ENCODE assay signal across 8 cellular contexts in genomic region chr19:12720851-12721655, GRCh38. TPM values are rescaled to one million over a fixed set of nuclear protein-coding genes. Genes with fewer than 3 reads are reported as not detected.
A peak's percentile ranks its signal among the peaks of the same experiment; 100 is the strongest.
DNase-seq lines count a peak whose midpoint lies in the region; ATAC-seq and TF ChIP-seq lines count a peak whose summit lies in the region.

No MANE protein-coding gene starts in this region.

- peaks cover 0 to 36% of the 10 kb centered on the region in 2 experiments; a peak in 3 of 4 replicates for H3K4me1 ChIP-seq in HCT116 (ENCODE audit: control insufficient read depth in 1 of 2, insufficient read depth in 2 of 2, low read length in 2 of 2)

- ATAC-seq in HCT116, result no peak
- ATAC-seq in HG03460 (IDR thresholded peaks at IDR 0.05; ENCODE audit: unreplicated experiment), result no peak
- no peak for ATAC-seq in GM18867 (IDR thresholded peaks at IDR 0.05; ENCODE audit: unreplicated experiment)
- no peak for ATAC-seq in GM18517 (IDR thresholded peaks at IDR 0.05; ENCODE audit: unreplicated experiment)

- H3K9ac ChIP-seq in HCT116 (ENCODE audit: low read length), result peak overlapping the region; percentile 93

- H3K27me3 ChIP-seq in HCT116 (ENCODE audit: insufficient read depth, low read length), result no peaks in the 10 kb centered on the region

- intact Hi-C loops in HCT116 (cut with micrococcal nuclease), result no loop called here

- peaks cover 75% of the 10 kb centered on the region for H3K79me2 ChIP-seq in HCT116 (ENCODE audit: insufficient read depth, low read length)

- peak overlapping the region; percentile 78 for H3K4me2 ChIP-seq in HCT116 (ENCODE audit: low read length)

- no peaks in the 10 kb centered on the region for H3K9me3 Mint-ChIP-seq in activated CD4-positive, alpha-beta T cell treated with anti-CD3 and anti-CD28 coated beads, Interleukin-2, amount 10 ng/mL, durations not matched to agents 7 days and 5 days
- H3K9me3 Mint-ChIP-seq in osteocyte (ENCODE audit: unreplicated experiment), result no peaks in the 10 kb centered on the region

- RAD21 ChIA-PET in HCT116 (lab: Charles Lee; ENCODE audit: low non-redundant PET in 1 of 2, low total read pairs in 2 of 2, uncharacterized antibody in 2 of 2, unreplicated experiment in 2 of 2), result no interaction called here

- no peaks in the 10 kb centered on the region for H3K27me3 Mint-ChIP-seq in activated CD4-positive, alpha-beta T cell treated with anti-CD3 and anti-CD28 coated beads, Interleukin-2, amount 10 ng/mL, durations not matched to agents 7 days and 5 days
- no peaks in the 10 kb centered on the region for H3K27me3 Mint-ChIP-seq in osteocyte (ENCODE audit: unreplicated experiment)

- TF ChIP-seq CTCF in HCT116 (IDR thresholded peaks at IDR 0.05 in 2 of 3, conservative IDR thresholded peaks at IDR 0.05 in 1 of 3; ENCODE audit: borderline replicate concordance in 1 of 3, insufficient read depth in 1 of 3, low read depth in 2 of 3, low read length in 2 of 3) (no peak), fibroblast of the aortic adventitia (IDR thresholded peaks at IDR 0.05; ENCODE audit: insufficient read depth, low read length) (no peak), osteocyte (IDR thresholded peaks at IDR 0.05) (no peak)

- no peaks in the 10 kb centered on the region for H3K9me2 ChIP-seq in HCT116 (ENCODE audit: insufficient read depth)

- peak overlapping the region; percentile 95 for H3K4me3 Mint-ChIP-seq in activated CD4-positive, alpha-beta T cell treated with anti-CD3 and anti-CD28 coated beads, Interleukin-2, amount 10 ng/mL, durations not matched to agents 7 days and 5 days
- peak overlapping the region; percentile 94 for H3K4me3 Mint-ChIP-seq in osteocyte (ENCODE audit: unreplicated experiment)

- CTCF ChIA-PET in HCT116 (lab: Charles Lee), result interaction anchor here (0.6 to 1.3 kb wide), 5 partner anchors 12 to 324 kb away, joined by 3 read pairs; no protein-coding TSS in a partner anchor
- CTCF ChIA-PET in activated CD4-positive, alpha-beta T cell treated with anti-CD3 and anti-CD28 coated beads, Interleukin-2, amount 10 ng/mL, durations not matched to agents 7 days and 5 days (lab: Charles Lee), result interaction anchor here (0.5 to 2.1 kb wide), 3 partner anchors 10 to 170 kb away, joined by 3 to 6 read pairs (median 3); partner anchors contain the start of gene GCDH

- peak overlapping the region; percentile 95 for H3K27ac Mint-ChIP-seq in activated CD4-positive, alpha-beta T cell treated with anti-CD3 and anti-CD28 coated beads, Interleukin-2, amount 10 ng/mL, durations not matched to agents 7 days and 5 days
- H3K27ac Mint-ChIP-seq in osteocyte (ENCODE audit: unreplicated experiment), result peak overlapping the region; percentile 98

- H3K36me3 Mint-ChIP-seq in activated CD4-positive, alpha-beta T cell treated with anti-CD3 and anti-CD28 coated beads, Interleukin-2, amount 10 ng/mL, durations not matched to agents 7 days and 5 days (ENCODE audit: low read depth), result peaks cover 28% of the 10 kb centered on the region
- peaks cover 10% of the 10 kb centered on the region for H3K36me3 Mint-ChIP-seq in osteocyte (ENCODE audit: unreplicated experiment)

- peak overlapping the region; percentile 88 for H3K27ac ChIP-seq in HCT116 (ENCODE audit: low read depth, low read length)

- H3K4me1 Mint-ChIP-seq in activated CD4-positive, alpha-beta T cell treated with anti-CD3 and anti-CD28 coated beads, Interleukin-2, amount 10 ng/mL, durations not matched to agents 7 days and 5 days, result peaks cover 39% of the 10 kb centered on the region
- peaks cover 32% of the 10 kb centered on the region for H3K4me1 Mint-ChIP-seq in osteocyte (ENCODE audit: unreplicated experiment)

- H3K4me3 ChIP-seq in HCT116 (replicated peaks in 1 of 2; ENCODE audit: low read depth in 1 of 2, low read length in 2 of 2), result peak overlapping the region; percentile 82 to 93
- H3K4me3 ChIP-seq in fibroblast of the aortic adventitia (ENCODE audit: low read depth, low read length), result peak overlapping the region; percentile 84

- no peaks in the 10 kb centered on the region for H3K9me3 ChIP-seq in HCT116 (ENCODE audit: control insufficient read depth in 1 of 2, insufficient read depth in 1 of 2, low read depth in 1 of 2, low read length in 2 of 2)

- TF ChIP-seq RAD21 in HCT116 (IDR thresholded peaks at IDR 0.05; ENCODE audit: low read depth), result no peak

- no peak overlapping the region for H2AFZ ChIP-seq in HCT116 (ENCODE audit: low read depth, low read length, poor library complexity, severe bottlenecking)

- H3K36me3 ChIP-seq in HCT116 (ENCODE audit: control insufficient read depth in 1 of 2, insufficient read depth in 2 of 2, low read length in 2 of 2), result peaks cover 5 to 27% of the 10 kb centered on the region in 2 experiments; a peak in 2 of 4 replicates

- DNase-seq in HCT116 (ENCODE audit: low read depth, low spot score), result no peak
- peak; percentile 45 for DNase-seq in activated CD4-positive, alpha-beta T cell treated with anti-CD3 and anti-CD28 coated beads, Interleukin-2, amount 10 ng/mL, durations not matched to agents 7 days and 5 days
- DNase-seq in fibroblast of the aortic adventitia (ENCODE audit: low read depth), result peak; percentile 17
- no peak for DNase-seq in osteocyte (ENCODE audit: extremely low spot score, unreplicated experiment)
- DNase-seq in NCI-H82 (lab: John Stamatoyannopoulos, UW), result no peak

- POLR2A ChIA-PET in HCT116 (lab: Charles Lee), result interaction anchor here (2.5 to 3.9 kb wide), 3 partner anchors 13 to 71 kb away, joined by 15 to 32 read pairs (median 23); partner anchors contain the start of genes GET3 and JUNB
- POLR2A ChIA-PET in activated CD4-positive, alpha-beta T cell treated with anti-CD3 and anti-CD28 coated beads, Interleukin-2, amount 10 ng/mL, durations not matched to agents 7 days and 5 days (lab: Charles Lee), result no interaction called here

- H4K20me1 ChIP-seq in HCT116 (ENCODE audit: insufficient read depth), result no peaks in the 10 kb centered on the region

- no peak for TF ChIP-seq POLR2A in HCT116 (IDR thresholded peaks at IDR 0.05; ENCODE audit: borderline replicate concordance, extremely low read depth, insufficient read depth, insufficient read length)

- no TSS peak for BruUV-seq in HCT116 (replicated peaks; lab: Mats Ljungman, UMichigan)

TF ChIP-seq in HCT116, 20 proteins besides CTCF, POLR2A, EP300 and RAD21 (continues in another document):
- no peak for TF ChIP-seq ZNF274 (IDR thresholded peaks at IDR 0.05; ENCODE audit: low read depth, low read length)
- no peak for TF ChIP-seq SIN3A (IDR thresholded peaks at IDR 0.05; ENCODE audit: low read depth)
- TF ChIP-seq ZFX (IDR thresholded peaks at IDR 0.05), result no peak
- no peak for TF ChIP-seq ZBTB33 (IDR thresholded peaks at IDR 0.05; ENCODE audit: extremely low read depth, insufficient replicate concordance, low read length)

RNA-seq across cellular contexts. Expression of gene TNPO2, which starts 2.7 kb away (rescaled TPM):
- total RNA-seq in HCT116 (2021; ENCODE audit: unreplicated experiment) (81.8 TPM), fibroblast of the aortic adventitia (ENCODE audit: low replicate concordance) (39.4 and 57.3 TPM in 2 replicates), osteocyte (79.0 and 93.3 TPM in 2 replicates)
- 57.5 and 67.0 TPM in 2 replicates for polyA plus RNA-seq in HCT116 (2012)
- 10 to 100 TPM; 80.5 to 90.7 TPM for total RNA-seq in activated CD4-positive, alpha-beta T cell treated with anti-CD3 and anti-CD28 coated beads, Interleukin-2, amount 10 ng/mL, durations not matched to agents 7 days and 5 days

RNA-seq across cellular contexts. Expression of gene TRIR, which starts 13.4 kb away (rescaled TPM):
- total RNA-seq in HCT116 (2021; ENCODE audit: unreplicated experiment) (155 TPM), fibroblast of the aortic adventitia (ENCODE audit: low replicate concordance) (145 and 172 TPM in 2 replicates), osteocyte (151 and 160 TPM in 2 replicates)
- polyA plus RNA-seq in HCT116 (2012), result 139 and 185 TPM in 2 replicates
- 100 to 1,000 TPM; 222 to 226 TPM for total RNA-seq in activated CD4-positive, alpha-beta T cell treated with anti-CD3 and anti-CD28 coated beads, Interleukin-2, amount 10 ng/mL, durations not matched to agents 7 days and 5 days

RNA-seq across cellular contexts. Expression of gene GET3, which starts 16.2 kb away (rescaled TPM):
- total RNA-seq in HCT116 (2021; ENCODE audit: unreplicated experiment) (77.6 TPM), fibroblast of the aortic adventitia (ENCODE audit: low replicate concordance) (61.2 and 84.5 TPM in 2 replicates), osteocyte (72.1 and 77.0 TPM in 2 replicates)
- polyA plus RNA-seq in HCT116 (2012), result 93.6 and 98.0 TPM in 2 replicates
- total RNA-seq in activated CD4-positive, alpha-beta T cell treated with anti-CD3 and anti-CD28 coated beads, Interleukin-2, amount 10 ng/mL, durations not matched to agents 7 days and 5 days, result 10 to 100 TPM; 67.2 to 68.3 TPM

RNA-seq across cellular contexts. Expression of gene FBXW9, which starts 24.6 kb away (rescaled TPM):
- 14.0 TPM for total RNA-seq in HCT116 (2021; ENCODE audit: unreplicated experiment)
- polyA plus RNA-seq in HCT116 (2012), result 10.7 and 12.5 TPM in 2 replicates
- 1 to 10 TPM; 5.3 to 5.9 TPM for total RNA-seq in activated CD4-positive, alpha-beta T cell treated with anti-CD3 and anti-CD28 coated beads, Interleukin-2, amount 10 ng/mL, durations not matched to agents 7 days and 5 days
- total RNA-seq in fibroblast of the aortic adventitia (ENCODE audit: low replicate concordance), result 7.2 and 8.9 TPM in 2 replicates
- 10.9 and 11.4 TPM in 2 replicates for total RNA-seq in osteocyte

RNA-seq across cellular contexts. Expression of gene BEST2, which starts 30.5 kb away (rescaled TPM):
- total RNA-seq in HCT116 (2021; ENCODE audit: unreplicated experiment) (0.10 TPM), fibroblast of the aortic adventitia (ENCODE audit: low replicate concordance) (not detected in 2 replicates), osteocyte (not detected in 2 replicates)
- 0.10 and 0.12 TPM in 2 replicates for polyA plus RNA-seq in HCT116 (2012)
- total RNA-seq in activated CD4-positive, alpha-beta T cell treated with anti-CD3 and anti-CD28 coated beads, Interleukin-2, amount 10 ng/mL, durations not matched to agents 7 days and 5 days, result not detected

Comparison
In these comparisons a context has a peak if more than half of its experiments do, and no peak if none do; other contexts are left out.
1. DNase-seq: peak in activated CD4-positive, alpha-beta T cell treated with anti-CD3 and anti-CD28 coated beads, Interleukin-2, amount 10 ng/mL, durations not matched to agents 7 days and 5 days (single experiment) and fibroblast of the aortic adventitia (single experiment); none in HCT116 (single experiment), osteocyte (single experiment) and NCI-H82 (single experiment).